ENCODE assay signal across 2 cellular contexts in the genomic region with DNA sequence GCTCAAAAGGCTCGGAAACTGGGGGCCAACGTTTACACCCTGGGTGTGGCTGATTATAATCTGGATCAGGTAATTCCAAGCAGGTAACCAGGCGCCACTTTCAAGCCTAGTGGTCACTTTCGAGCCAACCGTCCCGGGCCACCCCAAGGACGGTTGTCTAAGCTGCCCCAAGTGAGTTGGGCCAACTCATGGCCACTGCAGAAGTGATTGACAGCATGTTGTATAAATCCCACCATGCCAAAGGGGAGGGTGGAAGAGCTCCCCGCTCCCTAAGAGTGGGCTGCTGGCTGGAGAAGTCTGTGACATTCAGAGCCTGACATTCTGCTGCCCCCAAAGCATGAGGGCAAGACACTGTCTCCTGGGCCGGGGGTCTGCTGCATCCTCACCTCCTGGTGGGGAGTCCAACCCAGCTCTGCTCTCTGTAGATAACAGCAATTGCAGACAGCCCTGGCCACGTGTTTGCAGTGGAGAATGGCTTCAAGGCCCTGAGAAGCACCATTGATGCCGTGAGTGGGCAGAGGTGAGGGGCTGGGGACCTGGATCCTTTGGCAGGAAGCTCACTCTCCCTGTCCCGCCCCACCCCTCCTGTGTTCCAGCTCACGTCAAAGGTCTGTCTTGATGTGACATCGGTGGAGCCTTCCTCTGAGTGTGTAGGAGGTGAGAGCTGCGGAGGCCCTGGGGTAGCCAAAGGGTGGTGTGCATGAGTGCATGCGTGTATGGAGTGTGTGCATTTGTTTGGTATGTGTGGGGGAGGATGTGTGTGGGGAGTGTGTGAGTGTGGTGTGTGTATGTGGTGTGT.
TF ChIP-seq lines count a peak whose summit lies in the region.

No MANE protein-coding gene starts in this region.

TF ChIP-seq in HCT116, 20 proteins besides CTCF, POLR2A, EP300 and RAD21:
- TF ChIP-seq CBX3 (IDR thresholded peaks at IDR 0.05; ENCODE audit: low read depth) (no peak), SIN3A (IDR thresholded peaks at IDR 0.05; ENCODE audit: low read depth) (no peak), POLR2AphosphoS5 (IDR thresholded peaks at IDR 0.05; ENCODE audit: low read depth, low read length) (no peak), EZH2 (IDR thresholded peaks at IDR 0.05) (no peak), EZH2phosphoT487 (IDR thresholded peaks at IDR 0.05; ENCODE audit: borderline replicate concordance) (no peak), EGR1 (IDR thresholded peaks at IDR 0.05; ENCODE audit: low read depth) (no peak), YY1 (IDR thresholded peaks at IDR 0.05; ENCODE audit: extremely low read depth, insufficient replicate concordance, low read depth, low read length) (no peak), SRF (IDR thresholded peaks at IDR 0.05; ENCODE audit: low read depth) (no peak), CEBPB (IDR thresholded peaks at IDR 0.05; ENCODE audit: low read depth) (no peak), FOSL1 (IDR thresholded peaks at IDR 0.05; ENCODE audit: low read depth) (no peak), ZFX (IDR thresholded peaks at IDR 0.05) (no peak), SP1 (IDR thresholded peaks at IDR 0.05; ENCODE audit: low read depth) (no peak), TCF7L2 (IDR thresholded peaks at IDR 0.05; ENCODE audit: borderline replicate concordance, extremely low read depth, insufficient read depth, insufficient read length) (no peak), ELF1 (IDR thresholded peaks at IDR 0.05; ENCODE audit: borderline replicate concordance, low read depth) (no peak), JUND (IDR thresholded peaks at IDR 0.05) (no peak), ZNF274 (IDR thresholded peaks at IDR 0.05; ENCODE audit: low read depth, low read length) (no peak), REST (IDR thresholded peaks at IDR 0.05; ENCODE audit: low read depth) (no peak)
- TF ChIP-seq, protein P1, sequence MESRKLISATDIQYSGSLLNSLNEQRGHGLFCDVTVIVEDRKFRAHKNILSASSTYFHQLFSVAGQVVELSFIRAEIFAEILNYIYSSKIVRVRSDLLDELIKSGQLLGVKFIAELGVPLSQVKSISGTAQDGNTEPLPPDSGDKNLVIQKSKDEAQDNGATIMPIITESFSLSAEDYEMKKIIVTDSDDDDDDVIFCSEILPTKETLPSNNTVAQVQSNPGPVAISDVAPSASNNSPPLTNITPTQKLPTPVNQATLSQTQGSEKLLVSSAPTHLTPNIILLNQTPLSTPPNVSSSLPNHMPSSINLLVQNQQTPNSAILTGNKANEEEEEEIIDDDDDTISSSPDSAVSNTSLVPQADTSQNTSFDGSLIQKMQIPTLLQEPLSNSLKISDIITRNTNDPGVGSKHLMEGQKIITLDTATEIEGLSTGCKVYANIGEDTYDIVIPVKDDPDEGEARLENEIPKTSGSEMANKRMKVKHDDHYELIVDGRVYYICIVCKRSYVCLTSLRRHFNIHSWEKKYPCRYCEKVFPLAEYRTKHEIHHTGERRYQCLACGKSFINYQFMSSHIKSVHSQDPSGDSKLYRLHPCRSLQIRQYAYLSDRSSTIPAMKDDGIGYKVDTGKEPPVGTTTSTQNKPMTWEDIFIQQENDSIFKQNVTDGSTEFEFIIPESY (IDR thresholded peaks at IDR 0.05; ENCODE audit: extremely low read depth, insufficient replicate concordance, low read length), result no peak
- TF ChIP-seq, protein P2, sequence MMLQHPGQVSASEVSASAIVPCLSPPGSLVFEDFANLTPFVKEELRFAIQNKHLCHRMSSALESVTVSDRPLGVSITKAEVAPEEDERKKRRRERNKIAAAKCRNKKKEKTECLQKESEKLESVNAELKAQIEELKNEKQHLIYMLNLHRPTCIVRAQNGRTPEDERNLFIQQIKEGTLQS (IDR thresholded peaks at IDR 0.05), result no peak
- TF ChIP-seq, protein P3, sequence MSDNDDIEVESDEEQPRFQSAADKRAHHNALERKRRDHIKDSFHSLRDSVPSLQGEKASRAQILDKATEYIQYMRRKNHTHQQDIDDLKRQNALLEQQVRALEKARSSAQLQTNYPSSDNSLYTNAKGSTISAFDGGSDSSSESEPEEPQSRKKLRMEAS (IDR thresholded peaks at IDR 0.05), result no peak

TF ChIP-seq in SK-N-SH, 30 proteins besides CTCF, POLR2A, EP300 and RAD21:
- TF ChIP-seq SIN3A (IDR thresholded peaks at IDR 0.05; ENCODE audit: borderline replicate concordance, low read depth, low read length), result no peak
- no peak for TF ChIP-seq MXI1 (IDR thresholded peaks at IDR 0.05; ENCODE audit: low read depth, low read length)
- TF ChIP-seq REST (IDR thresholded peaks at IDR 0.05; ENCODE audit: low read depth, low read length), result no peak
- TF ChIP-seq, protein P4, sequence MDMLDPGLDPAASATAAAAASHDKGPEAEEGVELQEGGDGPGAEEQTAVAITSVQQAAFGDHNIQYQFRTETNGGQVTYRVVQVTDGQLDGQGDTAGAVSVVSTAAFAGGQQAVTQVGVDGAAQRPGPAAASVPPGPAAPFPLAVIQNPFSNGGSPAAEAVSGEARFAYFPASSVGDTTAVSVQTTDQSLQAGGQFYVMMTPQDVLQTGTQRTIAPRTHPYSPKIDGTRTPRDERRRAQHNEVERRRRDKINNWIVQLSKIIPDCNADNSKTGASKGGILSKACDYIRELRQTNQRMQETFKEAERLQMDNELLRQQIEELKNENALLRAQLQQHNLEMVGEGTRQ (IDR thresholded peaks at IDR 0.05; ENCODE audit: borderline replicate concordance, low read depth, low read length), result no peak
- no peak for TF ChIP-seq USF1 (IDR thresholded peaks at IDR 0.05; ENCODE audit: borderline replicate concordance, low read depth)
- no peak for TF ChIP-seq MEF2A (IDR thresholded peaks at IDR 0.05; ENCODE audit: borderline replicate concordance, low read depth)
- TF ChIP-seq RCOR1 (IDR thresholded peaks at IDR 0.05; ENCODE audit: low read length), result no peak
